ENCODE assay signal across 9 cellular contexts in genomic region chr6:152634773-152635172, GRCh38. TPM values are rescaled to one million over a fixed set of nuclear protein-coding genes. Genes with fewer than 3 reads are reported as not detected.
DNase-seq lines count a peak whose midpoint lies in the region; ATAC-seq lines count a peak whose summit lies in the region.
"Had no signal": no experiment of that assay in that cellular context is flagged by ENCODE, and none has a peak within 500 bp of the region (broad histone marks: within the 10 kb centered on the region; RNA-seq: fewer than 3 reads in every experiment).

No MANE protein-coding gene starts in this region.

- H2BK120ac ChIP-seq in mesendoderm (ENCODE audit: low read depth, low read length) = no peak overlapping the region

- no CpG with 5 or more reads among the region's 3 CpGs for WGBS in mesendoderm (ENCODE audit: extremely low coverage, insufficient coverage, low lambda C conversion rate)

- H3K9me3 ChIP-seq in CD4-positive, CD25-positive, alpha-beta regulatory T cell (ENCODE audit: control insufficient read depth in 2 of 2, low read length in 2 of 2) = no peaks in the 10 kb centered on the region

- H3K9ac ChIP-seq in mesendoderm (ENCODE audit: low read length) = no peak overlapping the region

- H3K4me3 Mint-ChIP-seq in CD4-positive, CD25-positive, alpha-beta regulatory T cell = peak overlapping the region in 1 of 4 donors; percentile 24
- peak overlapping the region; percentile 33 for H3K4me3 Mint-ChIP-seq in activated T-cell treated with anti-CD3 and anti-CD28 coated beads, Interleukin-2, amount 50 U/mL, for 4 hours

- H3K23ac ChIP-seq in mesendoderm (ENCODE audit: low read length) = no peak overlapping the region

- ATAC-seq in CD4-positive, CD25-positive, alpha-beta regulatory T cell (ENCODE audit: low read depth in 2 of 2) = peak in 1 of 2 donors; percentile 17
- peak; percentile 68 for ATAC-seq in GM19035 (IDR thresholded peaks at IDR 0.05; ENCODE audit: unreplicated experiment)
- ATAC-seq in HG03025 (IDR thresholded peaks at IDR 0.05; ENCODE audit: low FRiP score, unreplicated experiment) = peak; percentile 81
- ATAC-seq in activated T-cell treated with anti-CD3 and anti-CD28 coated beads, Interleukin-2, amount 50 U/mL, for 4 hours = peak in 1 of 2 donors; percentile 50

- peaks cover 12% of the 10 kb centered on the region for H3K4me1 ChIP-seq in CD4-positive, CD25-positive, alpha-beta regulatory T cell (ENCODE audit: control insufficient read depth, insufficient read depth, low read length, poor library complexity, severe bottlenecking)
- H3K4me1 ChIP-seq in mesendoderm (ENCODE audit: control insufficient read depth, low read depth, low read length) = no peaks in the 10 kb centered on the region

- H3K9me3 Mint-ChIP-seq in CD4-positive, CD25-positive, alpha-beta regulatory T cell = peaks cover 0 to 2% (median 0%) of the 10 kb centered on the region in 7 donors
- no peaks in the 10 kb centered on the region for H3K9me3 Mint-ChIP-seq in activated T-cell treated with anti-CD3 and anti-CD28 coated beads, Interleukin-2, amount 50 U/mL, for 4 hours

- peaks cover 38% of the 10 kb centered on the region for H3K27me3 Mint-ChIP-seq in CD4-positive, CD25-positive, alpha-beta regulatory T cell
- peaks cover 33% of the 10 kb centered on the region for H3K27me3 Mint-ChIP-seq in activated T-cell treated with anti-CD3 and anti-CD28 coated beads, Interleukin-2, amount 50 U/mL, for 4 hours (ENCODE audit: low read depth)

- no peaks in the 10 kb centered on the region for H3K36me3 ChIP-seq in CD4-positive, CD25-positive, alpha-beta regulatory T cell (ENCODE audit: control insufficient read depth, insufficient read depth, low read length)
- no peaks in the 10 kb centered on the region for H3K36me3 ChIP-seq in mesendoderm (ENCODE audit: control insufficient read depth, insufficient read depth, low read length)

- H3K27ac Mint-ChIP-seq in CD4-positive, CD25-positive, alpha-beta regulatory T cell = no peak overlapping the region

- H4K5ac ChIP-seq in mesendoderm (ENCODE audit: low read length) = no peak overlapping the region

- peaks cover 0 to 28% (median 17%) of the 10 kb centered on the region in 4 donors for H3K4me1 Mint-ChIP-seq in CD4-positive, CD25-positive, alpha-beta regulatory T cell
- peaks cover 22% of the 10 kb centered on the region for H3K4me1 Mint-ChIP-seq in activated T-cell treated with anti-CD3 and anti-CD28 coated beads, Interleukin-2, amount 50 U/mL, for 4 hours (ENCODE audit: low read depth)

- no peak overlapping the region for H2AK5ac ChIP-seq in mesendoderm (ENCODE audit: low read length)

- in situ Hi-C loops in ACHN (cut with HindIII; ENCODE audit: low pct_ligation_motif_present, low pct_unique_long_range_greater_than_20kb, low sequenced_read_pairs) = no loop called here

- peaks cover 3% of the 10 kb centered on the region for H3K27me3 ChIP-seq in CD4-positive, CD25-positive, alpha-beta regulatory T cell (ENCODE audit: control insufficient read depth, insufficient read depth, low read length)
- H3K27me3 ChIP-seq in mesendoderm (ENCODE audit: insufficient read depth, low read length, poor library complexity) = peaks cover 8% of the 10 kb centered on the region

- no peaks in the 10 kb centered on the region for H3K36me3 Mint-ChIP-seq in CD4-positive, CD25-positive, alpha-beta regulatory T cell
- no peaks in the 10 kb centered on the region for H3K36me3 Mint-ChIP-seq in activated T-cell treated with anti-CD3 and anti-CD28 coated beads, Interleukin-2, amount 50 U/mL, for 4 hours (ENCODE audit: insufficient read depth)

- H2BK15ac ChIP-seq in mesendoderm (replicated peaks; ENCODE audit: low read depth) = no peak overlapping the region

- H3K79me1 ChIP-seq in mesendoderm (ENCODE audit: low read length) = no peaks in the 10 kb centered on the region

- no peak overlapping the region for H4K8ac ChIP-seq in mesendoderm (ENCODE audit: low read depth, low read length)

- H3K56ac ChIP-seq in mesendoderm (ENCODE audit: low read length) = no peak overlapping the region

- peak in 2 of 3 donors; percentile 4 to 6 for DNase-seq in CD4-positive, CD25-positive, alpha-beta regulatory T cell
- DNase-seq in activated T-cell treated with anti-CD3 and anti-CD28 coated beads, Interleukin-2, amount 50 U/mL, for 4 hours = no peak
- DNase-seq in AML-193 (lab: John Stamatoyannopoulos, UW) = no peak
- DNase-seq in stimulated activated CD4-positive, alpha-beta T cell treated with anti-CD3 and anti-CD28 coated beads, Interleukin-12 subunit alpha, Interleukin-12 subunit beta, amount 100 ng/mL, for 4 hours = no peak
- no peak for DNase-seq in ACHN
- no peak for DNase-seq in mesendoderm

- no peak overlapping the region for H3K18ac ChIP-seq in mesendoderm (ENCODE audit: low read length)

- H3K4me3 ChIP-seq in CD4-positive, CD25-positive, alpha-beta regulatory T cell (ENCODE audit: low read depth, low read length) = no peak overlapping the region
- H3K4me3 ChIP-seq in mesendoderm (ENCODE audit: low read length) = no peak overlapping the region

- H3K4me2 ChIP-seq in mesendoderm (ENCODE audit: low read length) = no peak overlapping the region

- H3K4ac ChIP-seq in mesendoderm (ENCODE audit: low read depth, low read length) = no peak overlapping the region

- no peak overlapping the region for H3K27ac ChIP-seq in CD4-positive, CD25-positive, alpha-beta regulatory T cell (ENCODE audit: insufficient read depth, low read length, poor library complexity, severe bottlenecking)
- no peak overlapping the region for H3K27ac ChIP-seq in mesendoderm (ENCODE audit: low read depth, low read length)
- H3K27ac ChIP-seq: C4-2B had no signal

- H3K79me2 ChIP-seq in mesendoderm (ENCODE audit: control insufficient read depth, insufficient read depth, low read length) = no peaks in the 10 kb centered on the region

- H2BK5ac ChIP-seq in mesendoderm (ENCODE audit: low read length) = no peak overlapping the region

RNA-seq across cellular contexts. Expression of gene SYNE1, which starts 2.4 kb away (rescaled TPM):
- 166 TPM for total RNA-seq in CD4-positive, CD25-positive, alpha-beta regulatory T cell
- polyA plus RNA-seq in CD4-positive, CD25-positive, alpha-beta regulatory T cell = 10 to 100 TPM; 48.1 to 66.3 (median 56.6) TPM
- total RNA-seq in activated T-cell treated with anti-CD3 and anti-CD28 coated beads, Interleukin-2, amount 50 U/mL, for 4 hours = 10 to 100 TPM; 11.0 to 16.1 (median 11.1) TPM
- polyA plus RNA-seq in mesendoderm (2013, experiment 1 of 2) = 2.3 TPM
- polyA plus RNA-seq in mesendoderm (2013, experiment 2 of 2) = 2.3 TPM

Comparison
In these comparisons a context has a peak if more than half of its experiments do, and no peak if none do; other contexts are left out.
1. DNase-seq: peak in CD4-positive, CD25-positive, alpha-beta regulatory T cell (2 of 3); none in activated T-cell treated with anti-CD3 and anti-CD28 coated beads, Interleukin-2, amount 50 U/mL, for 4 hours (single experiment), AML-193 (0 of 2), stimulated activated CD4-positive, alpha-beta T cell treated with anti-CD3 and anti-CD28 coated beads, Interleukin-12 subunit alpha, Interleukin-12 subunit beta, amount 100 ng/mL, for 4 hours (single experiment), ACHN (single experiment) and mesendoderm (single experiment).